Comparison of ENCODE assay signal across 8 cellular contexts in genomic region chr3:30347679-30348216, GRCh38.
DNase-seq lines count a peak whose midpoint lies in the region; ATAC-seq and TF ChIP-seq lines count a peak whose summit lies in the region.

No MANE protein-coding gene starts in this region.

- H3K9me1 ChIP-seq in IMR-90 (ENCODE audit: insufficient read depth, low read length), result peaks cover 7% of the 10 kb centered on the region; the same call in 1 of the 2 replicates

- H3K14ac ChIP-seq in IMR-90 (replicated peaks; ENCODE audit: low read depth, low read length), result peak overlapping the region; percentile 44; the same call in 1 of the 2 replicates

- no peak for TF ChIP-seq POLR2A in IMR-90 (IDR thresholded peaks at IDR 0.05; ENCODE audit: low read depth, low read length)

- H4K20me1 ChIP-seq in IMR-90 (ENCODE audit: insufficient read depth, low read length), result no peaks in the 10 kb centered on the region

- TF ChIP-seq CTCF in AG10803 (conservative IDR thresholded peaks at IDR 0.05; ENCODE audit: low read length), result no peak
- TF ChIP-seq CTCF in IMR-90 (conservative IDR thresholded peaks at IDR 0.05; ENCODE audit: low read depth, low read length), result no peak

- ATAC-seq in GM21381 (IDR thresholded peaks at IDR 0.05; ENCODE audit: unreplicated experiment) (peak; percentile 88), IMR-90 (ENCODE audit: low read depth) (peak; percentile 71)

- no peak overlapping the region for H3K56ac ChIP-seq in IMR-90 (ENCODE audit: extremely low read depth, insufficient read depth, low read length)

- POLR2A ChIA-PET in IMR-90 (lab: Charles Lee; ENCODE audit: unreplicated experiment), result interaction anchor here (0.6 kb wide), 1 partner anchor 258 kb away, joined by 3 read pairs; the partner anchor contains the start of gene TGFBR2

- H3K9ac ChIP-seq in IMR-90 (ENCODE audit: low read depth, low read length), result no peak overlapping the region

- H3K27ac ChIP-seq in IMR-90 (ENCODE audit: insufficient read depth, low read length), result no peak overlapping the region

- H2BK5ac ChIP-seq in IMR-90 (ENCODE audit: low read depth, low read length, poor library complexity, severe bottlenecking), result peak overlapping the region; percentile 90

- peak overlapping the region in 1 of 2 experiments; percentile 68; a peak in 3 of 4 replicates for H4K8ac ChIP-seq in IMR-90 (ENCODE audit: low read depth in 2 of 2, low read length in 2 of 2)

- H3K27me3 ChIP-seq in IMR-90 (ENCODE audit: control insufficient read depth, insufficient read depth, low read length), result no peaks in the 10 kb centered on the region

- H3K18ac ChIP-seq in IMR-90 (ENCODE audit: low read depth, low read length), result peak overlapping the region; percentile 79; the same call in 1 of the 2 replicates

- H3K36me3 ChIP-seq in IMR-90 (ENCODE audit: control insufficient read depth, insufficient read depth, low read length), result no peaks in the 10 kb centered on the region

- no peak overlapping the region for H3K4me3 ChIP-seq in AG10803 (ENCODE audit: low read length)
- H3K4me3 ChIP-seq in IMR-90 (ENCODE audit: insufficient read depth, low read depth, low read length), result no peak overlapping the region

- peaks cover 10% of the 10 kb centered on the region for H3K4me1 ChIP-seq in IMR-90 (ENCODE audit: control insufficient read depth, insufficient read depth, low read length)

- DNase-seq in AG10803 (ENCODE audit: low read depth), result peak; percentile 85
- peak; percentile 92 for DNase-seq in IMR-90
- DNase-seq in amniotic stem cell (lab: John Stamatoyannopoulos, UW), result peak; percentile 66
- DNase-seq in stimulated activated CD4-positive, alpha-beta T cell treated with anti-CD3 and anti-CD28 coated beads, Interleukin-1b, Interleukin-23, amount 100 ng/mL, for 48 hours, result peak; percentile 49
- DNase-seq in AML-193 (lab: John Stamatoyannopoulos, UW), result no peak
- DNase-seq in germinal center (ENCODE audit: low spot score), result no peak
- DNase-seq in NCI-H1048 (lab: John Stamatoyannopoulos, UW), result no peak

- no peak overlapping the region for H2BK15ac ChIP-seq in IMR-90 (ENCODE audit: low read depth, low read length)

- no TSS peak for BruUV-seq in IMR-90 (replicated peaks; lab: Mats Ljungman, UMichigan)

- peak; percentile 6; the same call in 1 of the 2 replicates for TF ChIP-seq RAD21 in IMR-90 (IDR thresholded peaks at IDR 0.05; ENCODE audit: low read length)

- H2BK120ac ChIP-seq in IMR-90 (ENCODE audit: low read depth, low read length), result peak overlapping the region; percentile 86

- intact Hi-C loops in IMR-90 (cut with micrococcal nuclease), result no loop called here

- peak overlapping the region; percentile 5; the same call in 1 of the 2 replicates for H4K5ac ChIP-seq in IMR-90 (ENCODE audit: low read depth, low read length)

- H3K9me3 ChIP-seq in IMR-90 (ENCODE audit: control insufficient read depth, insufficient read depth, low read length), result no peaks in the 10 kb centered on the region

- H3K79me1 ChIP-seq in IMR-90 (ENCODE audit: low read depth in 1 of 2, low read length in 2 of 2), result no peaks in the 10 kb centered on the region

- no CpG with 5 or more reads among the region's 1 CpG for WGBS in IMR-90 (ENCODE audit: extremely low coverage in 2 of 2, insufficient read length in 1 of 2), 2 experiments

- H2AK5ac ChIP-seq in IMR-90 (ENCODE audit: low read depth, low read length), result no peak overlapping the region

- peak overlapping the region; percentile 43; the same call in 1 of the 2 replicates for H3K4ac ChIP-seq in IMR-90 (ENCODE audit: low read depth, low read length)

- 0 out of 2 replicates have a peak overlapping the region, but pooled peaks have one; percentile 3 for H3K23ac ChIP-seq in IMR-90 (ENCODE audit: low read depth, low read length)

- no peak overlapping the region for H2AFZ ChIP-seq in IMR-90 (replicated peaks; ENCODE audit: low read length, poor library complexity)

- H3K4me2 ChIP-seq in IMR-90 (ENCODE audit: low read depth, low read length), result peak overlapping the region; percentile 46; the same call in 1 of the 2 replicates

- dilution Hi-C loops in IMR-90 (cut with HindIII; ENCODE audit: low sequenced_read_pairs, unreplicated experiment), result no loop called here

- CTCF ChIA-PET in IMR-90 (lab: Yijun Ruan, JAX), result interaction anchor here (1.1 kb wide), 1 partner anchor 11 kb away, joined by 3 read pairs; no protein-coding TSS in a partner anchor

- in situ Hi-C loops in IMR-90 (cut with MboI; ENCODE audit: low sequenced_read_pairs), result no loop called here

- peak overlapping the region; percentile 45; the same call in 1 of the 2 replicates for H2BK20ac ChIP-seq in IMR-90 (ENCODE audit: low read depth, low read length)

- H2AK9ac ChIP-seq in IMR-90 (replicated peaks; ENCODE audit: low read depth, low read length, poor library complexity), result no peak overlapping the region

- H4K91ac ChIP-seq in IMR-90 (ENCODE audit: insufficient read depth, low read depth, low read length), result no peak overlapping the region

TF ChIP-seq in IMR-90, 13 proteins besides CTCF, POLR2A, EP300 and RAD21:
- TF ChIP-seq CEBPB (IDR thresholded peaks at IDR 0.05; ENCODE audit: low read depth, low read length) (peak; percentile 63), MAFK (IDR thresholded peaks at IDR 0.05; ENCODE audit: low read depth, low read length) (peak; percentile 12; the same call in 1 of the 2 replicates), USF2 (IDR thresholded peaks at IDR 0.05; ENCODE audit: low read depth, low read length) (no peak), BHLHE40 (IDR thresholded peaks at IDR 0.05; ENCODE audit: low read depth, low read length) (0 out of 2 replicates have a peak, but pooled peaks have one; percentile 34), NFE2L2 (IDR thresholded peaks at IDR 0.05; ENCODE audit: low read depth, low read length) (no peak), FOS (IDR thresholded peaks at IDR 0.05; ENCODE audit: low read depth, low read length) (peak; percentile 57; the same call in 1 of the 2 replicates)

Comparison
In these comparisons a context has a peak if more than half of its experiments do, and no peak if none do; other contexts are left out.
1. DNase-seq: peak in AG10803 (single experiment), IMR-90 (single experiment), amniotic stem cell (single experiment) and stimulated activated CD4-positive, alpha-beta T cell treated with anti-CD3 and anti-CD28 coated beads, Interleukin-1b, Interleukin-23, amount 100 ng/mL, for 48 hours (single experiment); none in AML-193 (0 of 2), germinal center (single experiment) and NCI-H1048 (single experiment).